In the genomic region with DNA sequence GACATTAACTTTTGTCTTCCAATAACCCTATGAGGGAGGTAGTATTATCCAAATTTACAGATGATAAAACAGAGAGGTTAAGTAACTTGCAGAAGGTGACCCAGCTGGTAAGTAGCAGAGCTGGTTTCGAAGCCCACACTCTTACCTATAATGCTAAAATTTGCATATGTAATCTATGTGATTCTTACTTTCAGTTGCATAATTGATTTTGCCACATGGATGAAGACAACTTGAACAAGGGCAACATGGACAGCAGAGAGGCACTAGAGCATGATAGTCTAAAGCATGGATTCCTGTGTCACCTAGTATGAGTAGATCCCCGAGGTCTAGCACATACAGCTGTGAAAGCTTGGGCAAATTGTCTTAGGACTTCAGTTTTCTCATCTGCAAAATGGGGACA, we compare ENCODE assay signal across 31 cellular contexts.
"Had no signal": no experiment of that assay in that cellular context is flagged by ENCODE, and none has a peak within 500 bp of the region (broad histone marks: within the 10 kb centered on the region; RNA-seq: fewer than 3 reads in every experiment).

No MANE protein-coding gene starts in this region.

- H3K27ac Mint-ChIP-seq: immature natural killer cell; naive thymus-derived CD8-positive, alpha-beta T cell; nephron; stimulated activated memory B cell treated with anti-CD40 and anti-IgM and Interleukin-4, amounts not matched to agents 10 μg/mL and 1 μg/mL and 100 μg/mL, for 72 hours had no signal

- H3K9me3 ChIP-seq: left lung, lower lobe of right lung, pancreas, prostate gland, sigmoid colon, tibial nerve, vagina had no signal

- H3K36me3 ChIP-seq: left lung, lower lobe of right lung, pancreas, prostate gland, sigmoid colon, tibial nerve, vagina had no signal

- H3K27me3 ChIP-seq: left lung, pancreas, sigmoid colon, tibial nerve, vagina had no signal

- H3K4me3 Mint-ChIP-seq: immature natural killer cell; naive thymus-derived CD8-positive, alpha-beta T cell; nephron; neural crest cell; stimulated activated memory B cell treated with anti-CD40 and anti-IgM and Interleukin-4, amounts not matched to agents 10 μg/mL and 1 μg/mL and 100 μg/mL, for 72 hours; stimulated activated naive CD8-positive, alpha-beta T cell treated with anti-CD3 and anti-CD28 coated beads, Interleukin-15, amount 100 ng/mL, for 72 hours had no signal

- H3K4me2 ChIP-seq: smooth muscle cell had no signal

- H3K4me1 ChIP-seq: left lung, lower lobe of right lung, prostate gland, sigmoid colon, tibial nerve, vagina had no signal

- H3K4me3 ChIP-seq: left lung, lower lobe of right lung, pancreas, prostate gland, sigmoid colon, smooth muscle cell, tibial nerve, vagina had no signal

- DNase-seq: hippocampal formation; immature natural killer cell; kidney; left colon; left lung; lower lobe of right lung; mammary epithelial cell; mesenchymal stem cell; naive thymus-derived CD8-positive, alpha-beta T cell; nucleus accumbens; pancreas; posterior cingulate gyrus; retina; right cardiac atrium; sigmoid colon; stimulated activated CD4-positive, alpha-beta T cell treated with anti-CD3 and anti-CD28 coated beads, Interleukin-1b, Interleukin-23, amount 100 ng/mL, for 48 hours; stimulated activated CD4-positive, alpha-beta T cell treated with anti-CD3 and anti-CD28 coated beads, Interleukin-2, amount 100 ng/mL, for 48 hours; stimulated activated CD4-positive, alpha-beta T cell treated with anti-CD3 and anti-CD28 coated beads, Interleukin-4, amount 100 ng/mL, for 4 hours; stimulated activated CD8-positive, alpha-beta memory T cell treated with anti-CD3 and anti-CD28 coated beads, Interleukin-4, amount 100 ng/mL, for 48 hours; stimulated activated naive CD4-positive, alpha-beta T cell treated with Interleukin-2 at 50 U/mL for 16 hours; stimulated activated naive CD8-positive, alpha-beta T cell treated with anti-CD3 and anti-CD28 coated beads, Interleukin-15, amount 100 ng/mL, for 72 hours; substantia nigra had no signal

- H3K36me3 Mint-ChIP-seq: naive thymus-derived CD8-positive, alpha-beta T cell; stimulated activated memory B cell treated with anti-CD40 and anti-IgM and Interleukin-4, amounts not matched to agents 10 μg/mL and 1 μg/mL and 100 μg/mL, for 72 hours; type B pancreatic cell had no signal

- H3K9me3 Mint-ChIP-seq: immature natural killer cell; nephron; stimulated activated memory B cell treated with anti-CD40 and anti-IgM and Interleukin-4, amounts not matched to agents 10 μg/mL and 1 μg/mL and 100 μg/mL, for 72 hours; stimulated activated naive CD8-positive, alpha-beta T cell treated with anti-CD3 and anti-CD28 coated beads, Interleukin-15, amount 100 ng/mL, for 72 hours had no signal

- FAIRE-seq: islet of Langerhans, kidney, pancreas had no signal

- H3K27me3 Mint-ChIP-seq: stimulated activated memory B cell treated with anti-CD40 and anti-IgM and Interleukin-4, amounts not matched to agents 10 μg/mL and 1 μg/mL and 100 μg/mL, for 72 hours; stimulated activated naive CD8-positive, alpha-beta T cell treated with anti-CD3 and anti-CD28 coated beads, Interleukin-15, amount 100 ng/mL, for 72 hours; type B pancreatic cell had no signal

- ATAC-seq: left colon; left lung; lower lobe of right lung; naive thymus-derived CD8-positive, alpha-beta T cell; right cardiac atrium; stimulated activated memory B cell treated with anti-CD40 and anti-IgM and Interleukin-4, amounts not matched to agents 10 μg/mL and 1 μg/mL and 100 μg/mL, for 72 hours; stimulated activated naive CD8-positive, alpha-beta T cell treated with anti-CD3 and anti-CD28 coated beads, Interleukin-15, amount 100 ng/mL, for 72 hours had no signal

- H3K4me1 Mint-ChIP-seq: immature natural killer cell; naive thymus-derived CD8-positive, alpha-beta T cell; nephron had no signal

- H3K27ac ChIP-seq: left lung, lower lobe of right lung, pancreas, prostate gland, sigmoid colon, tibial nerve, vagina had no signal
